10 cellular contexts compared by ENCODE assay signal in the genomic region with DNA sequence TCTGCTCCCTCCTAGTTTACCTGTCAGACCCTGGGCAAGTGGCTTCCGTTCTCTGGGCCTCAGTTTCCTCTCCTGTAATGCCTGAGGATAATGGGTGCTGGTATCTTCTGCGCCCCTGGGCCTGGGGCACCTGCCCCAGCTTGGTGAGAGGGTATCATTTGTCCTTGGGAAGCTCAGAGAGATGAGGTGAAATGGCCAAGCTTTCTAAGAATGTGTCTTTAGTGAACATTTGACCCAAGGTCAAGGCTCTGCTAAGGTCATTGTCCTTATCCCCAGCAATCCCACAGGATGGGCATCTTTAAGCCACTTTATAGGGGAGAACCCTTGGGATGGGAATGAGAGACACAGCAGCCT. TPM values are rescaled to one million over a fixed set of nuclear protein-coding genes. Genes with fewer than 3 reads are reported as not detected.
DNase-seq lines count a peak whose midpoint lies in the region; ATAC-seq, FAIRE-seq and TF ChIP-seq lines count a peak whose summit lies in the region.
"Had no signal": no experiment of that assay in that cellular context is flagged by ENCODE, and none has a peak within 500 bp of the region (broad histone marks: within the 10 kb centered on the region; RNA-seq: fewer than 3 reads in every experiment).

No MANE protein-coding gene starts in this region.

- H3K36me3 ChIP-seq in HepG2 (replicated peaks in 1 of 2; ENCODE audit: control insufficient read depth in 1 of 2, insufficient read depth in 2 of 2, low read length in 2 of 2) (no peaks in the 10 kb centered on the region), stomach smooth muscle (ENCODE audit: control insufficient read depth in 2 of 2, insufficient read depth in 2 of 2, low read length in 2 of 2) (no peaks in the 10 kb centered on the region)
- H3K36me3 ChIP-seq: brain microvascular endothelial cell had no signal

- no peak for ATAC-seq in activated T-helper 17 cell treated with anti-CD3 and anti-CD28 coated beads, Interleukin-2, amount 50 U/mL, for 72 hours (replicated peaks)
- ATAC-seq in HepG2, result no peak

- 0 out of 2 replicates have a peak, but pooled peaks cover 3% of the 10 kb centered on the region for H4K20me1 ChIP-seq in HepG2 (ENCODE audit: insufficient read depth, low read length)

- peak overlapping the region; percentile 61 for H3K4me3 Mint-ChIP-seq in activated T-helper 17 cell treated with anti-CD3 and anti-CD28 coated beads, Interleukin-2, amount 50 U/mL, for 72 hours
- no peak overlapping the region for H3K4me3 Mint-ChIP-seq in endothelial cell (ENCODE audit: unreplicated experiment)

- TF ChIP-seq CTCF in HL-60 (IDR thresholded peaks at IDR 0.05; ENCODE audit: insufficient read depth, low read length) (no peak), HepG2 (CRISPR knock-in tag; IDR thresholded peaks at IDR 0.05) (no peak), endothelial cell (IDR thresholded peaks at IDR 0.05; ENCODE audit: unreplicated experiment) (no peak)

- H3K27me3 ChIP-seq in HL-60 (ENCODE audit: insufficient read depth, poor library complexity, severe bottlenecking) (no peaks in the 10 kb centered on the region), HepG2 (ENCODE audit: control insufficient read depth in 1 of 2, insufficient read depth in 2 of 2, low read length in 2 of 2) (no peaks in the 10 kb centered on the region), stomach smooth muscle (ENCODE audit: control insufficient read depth in 1 of 2, insufficient read depth in 2 of 2, low read length in 2 of 2) (no peaks in the 10 kb centered on the region)
- H3K27me3 ChIP-seq: brain microvascular endothelial cell had no signal

- TF ChIP-seq EP300 in HepG2 (IDR thresholded peaks at IDR 0.05; ENCODE audit: low read depth in 2 of 2, low read length in 2 of 2) (no peak), HepG2 (CRISPR knock-in tag; IDR thresholded peaks at IDR 0.05; ENCODE audit: borderline replicate concordance) (no peak)

- no peak overlapping the region for H3K4me2 ChIP-seq in HepG2 (ENCODE audit: low read depth, low read length)

- no peak for FAIRE-seq in HepG2 (lab: Jason Lieb, UNC)
- FAIRE-seq: TTC549 had no signal

- H3K27ac ChIP-seq in HL-60 (replicated peaks) (peak overlapping the region; percentile 99), HepG2 (ENCODE audit: extremely low read length, insufficient read depth, low read length) (no peak overlapping the region), stomach smooth muscle (ENCODE audit: low read length) (peak overlapping the region; percentile 97)
- H3K27ac ChIP-seq: brain microvascular endothelial cell had no signal

- no TSS peak for BruUV-seq in HepG2 (replicated peaks; lab: Mats Ljungman, UMichigan)

- no peak overlapping the region for H2AFZ ChIP-seq in HepG2 (ENCODE audit: low read length)

- intact Hi-C loops in HepG2 (cut with micrococcal nuclease; ENCODE audit: unreplicated experiment), result no loop called here

- WGBS in HepG2 (ENCODE audit: low lambda C conversion rate), result no CpG with 5 or more reads among the region's 2 CpGs

- H3K4me3 ChIP-seq in HL-60 (replicated peaks; ENCODE audit: insufficient read depth, low read length), result no peak overlapping the region
- no peak overlapping the region for H3K4me3 ChIP-seq in HepG2 (replicated peaks in 1 of 3; ENCODE audit: insufficient read depth in 1 of 3, low read depth in 2 of 3, low read length in 3 of 3)
- peak overlapping the region in 1 of 2 donors; percentile 77 for H3K4me3 ChIP-seq in stomach smooth muscle (ENCODE audit: low read length in 2 of 2)

- no peak overlapping the region for H3K9ac ChIP-seq in HepG2 (ENCODE audit: insufficient read depth, low read depth, low read length)
- H3K9ac ChIP-seq in stomach smooth muscle (ENCODE audit: low read length in 2 of 2), result peak overlapping the region; percentile 79 to 97

- H3K9me3 ChIP-seq in HepG2 (ENCODE audit: low read length) (no peaks in the 10 kb centered on the region), stomach smooth muscle (ENCODE audit: control insufficient read depth in 2 of 2, low read length in 2 of 2) (no peaks in the 10 kb centered on the region)

- no peaks in the 10 kb centered on the region for H3K27me3 Mint-ChIP-seq in activated T-helper 17 cell treated with anti-CD3 and anti-CD28 coated beads, Interleukin-2, amount 50 U/mL, for 72 hours
- H3K27me3 Mint-ChIP-seq in endothelial cell (ENCODE audit: unreplicated experiment), result peaks cover 45% of the 10 kb centered on the region

- no peak for TF ChIP-seq POLR2A in HepG2 (IDR thresholded peaks at IDR 0.05; ENCODE audit: insufficient read depth in 1 of 2, low read depth in 2 of 2, low read length in 2 of 2)

- no peak for TF ChIP-seq RAD21 in HepG2 (CRISPR knock-in tag; IDR thresholded peaks at IDR 0.05)

- peak overlapping the region; percentile 22 for H3K27ac Mint-ChIP-seq in activated T-helper 17 cell treated with anti-CD3 and anti-CD28 coated beads, Interleukin-2, amount 50 U/mL, for 72 hours
- no peak overlapping the region for H3K27ac Mint-ChIP-seq in endothelial cell (ENCODE audit: unreplicated experiment)

- H3K4me1 ChIP-seq in HepG2 (ENCODE audit: insufficient read depth, low read length) (peaks cover 28% of the 10 kb centered on the region), stomach smooth muscle (ENCODE audit: control insufficient read depth, insufficient read depth, low read length) (peaks cover 71% of the 10 kb centered on the region)

- H3K79me2 ChIP-seq in HepG2 (ENCODE audit: insufficient read depth, low read length), result peaks cover 4% of the 10 kb centered on the region

- H3K36me3 Mint-ChIP-seq in activated T-helper 17 cell treated with anti-CD3 and anti-CD28 coated beads, Interleukin-2, amount 50 U/mL, for 72 hours (ENCODE audit: low read depth), result no peaks in the 10 kb centered on the region
- peaks cover 5% of the 10 kb centered on the region for H3K36me3 Mint-ChIP-seq in endothelial cell (ENCODE audit: low read depth, unreplicated experiment)

- POLR2A ChIA-PET in HepG2 (lab: Yijun Ruan, JAX), result no interaction called here

- CTCF ChIA-PET in HepG2 (lab: Yijun Ruan, JAX; ENCODE audit: low intra/inter-chr PET ratio, low total read pairs), result no interaction called here

- in situ Hi-C loops in HepG2 (cut with HindIII; ENCODE audit: extremely low pct_ligation_motif_present, low pct_unique_long_range_greater_than_20kb), result no loop called here

- peaks cover 26% of the 10 kb centered on the region for H3K4me1 Mint-ChIP-seq in activated T-helper 17 cell treated with anti-CD3 and anti-CD28 coated beads, Interleukin-2, amount 50 U/mL, for 72 hours
- peaks cover 7% of the 10 kb centered on the region for H3K4me1 Mint-ChIP-seq in endothelial cell (ENCODE audit: unreplicated experiment)

- H3K9me3 Mint-ChIP-seq in activated T-helper 17 cell treated with anti-CD3 and anti-CD28 coated beads, Interleukin-2, amount 50 U/mL, for 72 hours, result no peaks in the 10 kb centered on the region
- no peaks in the 10 kb centered on the region for H3K9me3 Mint-ChIP-seq in endothelial cell (ENCODE audit: unreplicated experiment)

- DNase-seq in HL-60 (ENCODE audit: low read depth in 1 of 2, low spot score in 1 of 2), result no peak
- no peak for DNase-seq in HepG2 (ENCODE audit: low spot score)
- no peak for DNase-seq in NCI-H345 treated with DMSO at 0.1 percent for 48 hours (lab: John Stamatoyannopoulos, UW; ENCODE audit: unreplicated experiment)
- DNase-seq in endothelial cell (ENCODE audit: low spot score), result no peak
- DNase-seq in SKM-1 treated with dmso at 0.1 percent for 144 hours (lab: John Stamatoyannopoulos, UW; ENCODE audit: unreplicated experiment), result no peak
- DNase-seq: brain microvascular endothelial cell, NCI-H2107 had no signal

TF ChIP-seq in HepG2, 621 proteins besides CTCF, POLR2A, EP300 and RAD21 (continues in another document):
- peak; percentile 81 for TF ChIP-seq BCL6 (CRISPR knock-in tag; IDR thresholded peaks at IDR 0.05)
- no peak for TF ChIP-seq ZUFSP (CRISPR knock-in tag; IDR thresholded peaks at IDR 0.05; ENCODE audit: borderline replicate concordance)
- TF ChIP-seq ZSCAN25 (CRISPR knock-in tag; IDR thresholded peaks at IDR 0.05), result no peak

RNA-seq across cellular contexts. Expression of gene NFIC, which starts 1.3 kb away (rescaled TPM):
- 10 to 100 TPM; 16.7 to 18.1 TPM for total RNA-seq in activated T-helper 17 cell treated with anti-CD3 and anti-CD28 coated beads, Interleukin-2, amount 50 U/mL, for 72 hours
- total RNA-seq in HepG2 (2016; rRNA removed; fragmentation: Illumina TruSeq; extraction: Trizol), result 2.5 and 2.9 TPM in 2 replicates
- total RNA-seq in HepG2 (2016; cell fraction: cytosol; rRNA removed; fragmentation: Illumina TruSeq; extraction: Trizol; ENCODE audit: low read depth), result 2.9 and 3.0 TPM in 2 replicates
- 3.0 and 3.2 TPM in 2 replicates for total RNA-seq in HepG2 (2016; cell fraction: insoluble cytoplasmic fraction; rRNA removed; fragmentation: Illumina TruSeq; extraction: Trizol)
- 2.5 and 2.9 TPM in 2 replicates for total RNA-seq in HepG2 (2016; cell fraction: membrane; rRNA removed; fragmentation: Illumina TruSeq; extraction: Trizol)
- 3.8 and 5.6 TPM in 2 replicates for total RNA-seq in HepG2 (2016; cell fraction: nucleus; rRNA removed; fragmentation: Illumina TruSeq; extraction: Trizol)
- polyA plus RNA-seq in HepG2 (2011; rRNA removed), result 1.3 and 1.6 TPM in 2 replicates
- polyA plus RNA-seq in HepG2 (2011; cell fraction: cytosol; rRNA removed), result 0.71 and 0.79 TPM in 2 replicates
- polyA plus RNA-seq in HepG2 (2011; cell fraction: nucleus; rRNA removed), result 5.1 and 8.1 TPM in 2 replicates
- 5.9 and 8.4 TPM in 2 replicates for polyA plus RNA-seq in HepG2 (2012)
- polyA plus RNA-seq in HepG2 (2016; cell fraction: cytosol; fragmentation: Illumina TruSeq; extraction: Trizol; ENCODE audit: low read depth), result 1.1 and 1.4 TPM in 2 replicates
- polyA plus RNA-seq in HepG2 (2016; cell fraction: insoluble cytoplasmic fraction; fragmentation: Illumina TruSeq; extraction: Trizol; ENCODE audit: low read depth), result 8.2 and 9.6 TPM in 2 replicates
- polyA plus RNA-seq in HepG2 (2016; cell fraction: membrane; fragmentation: Illumina TruSeq; extraction: Trizol; ENCODE audit: low read depth), result 4.6 and 4.8 TPM in 2 replicates
- polyA plus RNA-seq in HepG2 (2016; cell fraction: nucleus; fragmentation: Illumina TruSeq; extraction: Trizol; ENCODE audit: insufficient read depth, low read depth), result 7.4 and 9.8 TPM in 2 replicates
- 5.3 and 16.7 TPM in 2 replicates for polyA minus RNA-seq in HepG2 (2011; rRNA and poly(A)+ RNA removed; ENCODE audit: low replicate concordance)
- 5.2 and 5.4 TPM in 2 replicates for polyA minus RNA-seq in HepG2 (2011; cell fraction: cytosol; rRNA and poly(A)+ RNA removed)
- 5.1 and 5.3 TPM in 2 replicates for polyA minus RNA-seq in HepG2 (2011; cell fraction: nucleus; rRNA and poly(A)+ RNA removed)
- 4.9 TPM for total RNA-seq in endothelial cell (ENCODE audit: unreplicated experiment)
